1 cellular context compared by ENCODE assay signal in genomic region chr17:74964988-74965622, GRCh38.
TF ChIP-seq lines count a peak whose summit lies in the region.

No MANE protein-coding gene starts in this region.

TF ChIP-seq in HEK293, 187 proteins besides CTCF, POLR2A, EP300 and RAD21 (continued from another document):
- no peak for TF ChIP-seq TSHZ1 (tag by site-specific recombination; IDR thresholded peaks at IDR 0.05; ENCODE audit: borderline replicate concordance)
- no peak for TF ChIP-seq ZNF658 (tag by site-specific recombination; IDR thresholded peaks at IDR 0.05)
- TF ChIP-seq OVOL3 (tag by site-specific recombination; IDR thresholded peaks at IDR 0.05) = no peak
